In genomic region chr20:62355527-62356142, GRCh38 we compare ENCODE assay signal across 9 cellular contexts. TPM values are rescaled to one million over a fixed set of nuclear protein-coding genes. Genes with fewer than 3 reads are reported as not detected.
DNase-seq lines count a peak whose midpoint lies in the region; ATAC-seq and TF ChIP-seq lines count a peak whose summit lies in the region.
"Had no signal": no experiment of that assay in that cellular context is flagged by ENCODE, and none has a peak within 500 bp of the region (broad histone marks: within the 10 kb centered on the region; RNA-seq: fewer than 3 reads in every experiment).

No MANE protein-coding gene starts in this region.

- peak; percentile 19 to 56 (median 37) for ATAC-seq in right lobe of liver
- ATAC-seq in thoracic aorta (ENCODE audit: insufficient number of reproducible peaks, low FRiP score, low read depth), result peak; percentile 32
- ATAC-seq in GM21619 (IDR thresholded peaks at IDR 0.05; ENCODE audit: unreplicated experiment), result no peak

- TF ChIP-seq CTCF in choroid plexus epithelial cell (conservative IDR thresholded peaks at IDR 0.05; ENCODE audit: low read depth, low read length), result no peak
- no peak for TF ChIP-seq CTCF in right lobe of liver (IDR thresholded peaks at IDR 0.05)
- no peak for TF ChIP-seq CTCF in thoracic aorta (IDR thresholded peaks at IDR 0.05)

- H3K9me3 ChIP-seq in right lobe of liver (no peaks in the 10 kb centered on the region), thoracic aorta (no peaks in the 10 kb centered on the region)

- H3K27me3 ChIP-seq in right lobe of liver (no peaks in the 10 kb centered on the region), thoracic aorta (replicated peaks; ENCODE audit: insufficient read depth) (no peaks in the 10 kb centered on the region)

- no peak overlapping the region for H3K4me3 ChIP-seq in choroid plexus epithelial cell (ENCODE audit: low read depth, low read length)
- no peak overlapping the region for H3K4me3 ChIP-seq in right lobe of liver
- peak overlapping the region; percentile 69 for H3K4me3 ChIP-seq in thoracic aorta

- H3K4me1 ChIP-seq in right lobe of liver (peaks cover 0 to 63% (median 32%) of the 10 kb centered on the region in 4 donors), thoracic aorta (ENCODE audit: control insufficient read depth in 1 of 2, low read depth in 2 of 2) (peaks cover 67 to 82% of the 10 kb centered on the region in 2 donors)

- no CpG with 5 or more reads among the region's 19 CpGs for WGBS in right lobe of liver (ENCODE audit: insufficient coverage, low coverage, low lambda C conversion rate, missing lambda C conversion rate)

- DNase-seq in NCI-H2029 (lab: John Stamatoyannopoulos, UW), result peak; percentile 65
- DNase-seq in choroid plexus epithelial cell (ENCODE audit: low read depth), result peak; percentile 69
- DNase-seq in right lobe of liver, result peak in 2 of 3 donors; percentile 72 to 81
- DNase-seq in thoracic aorta (ENCODE audit: low spot score), result no peak
- no peak for DNase-seq in NCI-H187 (lab: John Stamatoyannopoulos, UW)
- DNase-seq in epidermal melanocyte (ENCODE audit: insufficient read length, low spot score), result no peak
- no peak for DNase-seq in posterior vena cava (ENCODE audit: low spot score)
- DNase-seq: activated CD4-positive, CD25-positive, alpha-beta regulatory T cell treated with anti-CD3 and anti-CD28 coated beads, Interleukin-2, amount 50 U/mL, for 72 hours had no signal

- TF ChIP-seq POLR2A in right lobe of liver (IDR thresholded peaks at IDR 0.05), result no peak

- intact Hi-C loops in right lobe of liver (cut with DNase I), result loop anchor here in 1 of 2 donors (10.0 kb wide), 1 partner anchor 51 kb away; the partner anchor contains the start of gene ADRM1
- intact Hi-C loops in posterior vena cava (cut with DNase I), result no loop called here

- H3K36me3 ChIP-seq in right lobe of liver (peaks cover 0 to 6% (median 0%) of the 10 kb centered on the region in 4 donors), thoracic aorta (peaks cover 16% of the 10 kb centered on the region)

- H3K27ac ChIP-seq in right lobe of liver, result peak overlapping the region; percentile 43 to 66 (median 62)
- peak overlapping the region; percentile 94 to 100 for H3K27ac ChIP-seq in thoracic aorta

RNA-seq across cellular contexts. Expression of gene LAMA5, which starts 11.5 kb away (rescaled TPM):
- 10 to 100 TPM; 30.3 to 80.8 (median 47.1) TPM for total RNA-seq in right lobe of liver
- total RNA-seq in thoracic aorta, result 100 to 1,000 TPM; 289 to 333 TPM
- 100 to 1,000 TPM; 131 to 183 TPM for total RNA-seq in posterior vena cava

RNA-seq across cellular contexts. Expression of gene RPS21, which starts 31.3 kb away (rescaled TPM):
- 100 to 1,000 TPM; 339 to 696 (median 413) TPM for total RNA-seq in right lobe of liver
- 1,000 to 10,000 TPM; 1,025 to 2,724 TPM for total RNA-seq in thoracic aorta
- total RNA-seq in posterior vena cava, result 1,000 to 10,000 TPM; 1,227 to 1,253 TPM

RNA-seq across cellular contexts. Expression of gene CABLES2, which starts 51.5 kb away (rescaled TPM):
- total RNA-seq in right lobe of liver (1 to 10 TPM; 1.4 to 2.9 (median 2.5) TPM), thoracic aorta (1 to 10 TPM; 2.1 to 9.2 TPM), posterior vena cava (1 to 10 TPM; 3.4 to 3.8 TPM)

RNA-seq across cellular contexts. Expression of gene ADRM1, which starts 52.8 kb away (rescaled TPM):
- total RNA-seq in right lobe of liver (100 to 1,000 TPM in 2 of 6 experiments, 10 to 100 TPM in 4; 49.5 to 139 (median 55.7) TPM), thoracic aorta (100 to 1,000 TPM in 1 of 2 donors, 10 to 100 TPM in 1; 98.8 to 113 TPM), posterior vena cava (10 to 100 TPM; 60.9 to 70.3 TPM)

Comparison
In these comparisons a context has a peak if more than half of its experiments do, and no peak if none do; other contexts are left out.
1. DNase-seq: peak in NCI-H2029 (single experiment), choroid plexus epithelial cell (single experiment) and right lobe of liver (2 of 3); none in thoracic aorta (single experiment), NCI-H187 (0 of 2), epidermal melanocyte (single experiment) and posterior vena cava (single experiment).